In the genomic region with DNA sequence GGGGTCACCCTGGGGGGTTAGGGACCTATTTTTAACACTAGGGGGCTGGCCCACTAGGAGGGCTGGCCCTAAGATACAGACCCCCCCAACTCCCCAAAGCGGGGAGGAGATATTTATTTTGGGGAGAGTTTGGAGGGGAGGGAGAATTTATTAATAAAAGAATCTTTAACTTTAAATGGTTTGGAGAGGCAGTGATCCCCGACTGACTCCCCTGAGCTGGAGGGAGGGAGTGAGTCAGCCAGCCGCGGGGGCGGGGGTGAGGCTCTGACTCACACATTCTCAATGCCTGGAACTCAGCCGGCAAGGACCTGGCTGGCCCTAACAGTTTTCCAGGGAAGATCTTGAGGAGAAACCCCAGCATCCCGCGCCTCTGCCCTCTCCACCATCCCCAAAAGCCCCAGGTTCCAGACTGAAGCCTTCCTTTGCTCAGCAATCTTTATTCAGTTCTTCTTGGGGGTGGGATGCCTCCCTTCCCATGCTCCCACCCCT, we compare ENCODE assay signal across 8 cellular contexts.
DNase-seq lines count a peak whose midpoint lies in the region; ATAC-seq, FAIRE-seq and TF ChIP-seq lines count a peak whose summit lies in the region.

No MANE protein-coding gene starts in this region.

- FAIRE-seq in HTR-8/SVneo (lab: Jason Lieb, UNC): peak; percentile 72

- TF ChIP-seq CTCF in WI38 (IDR thresholded peaks at IDR 0.05; ENCODE audit: low read depth, low read length): no peak

- H3K36me3 ChIP-seq in iPS-20b (ENCODE audit: insufficient read depth, low read depth, low read length): peaks cover 31% of the 10 kb centered on the region

- H3K4me3 ChIP-seq in WI38 (ENCODE audit: low read depth, low read length) (peak overlapping the region; percentile 93), iPS-20b (ENCODE audit: low read length) (peak overlapping the region; percentile 92)

- peaks cover 2% of the 10 kb centered on the region; the same call in 1 of the 2 replicates for H3K27me3 ChIP-seq in iPS-20b (ENCODE audit: insufficient read depth, low read length)

- H3K9me3 ChIP-seq in iPS-20b (ENCODE audit: insufficient read depth, low read depth, low read length): no peaks in the 10 kb centered on the region

- H3K27ac ChIP-seq in iPS-20b (ENCODE audit: low read length): peak overlapping the region; percentile 93

- H3K9ac ChIP-seq in iPS-20b (ENCODE audit: low read depth, low read length): peak overlapping the region; percentile 97; the same call in 1 of the 2 replicates

- DNase-seq in AG08395 (ENCODE audit: low spot score) (peak; percentile 89), HTR-8/SVneo (ENCODE audit: insufficient read length, low spot score) (peak; percentile 85), brain pericyte (ENCODE audit: low read depth, low spot score) (peak; percentile 74), smooth muscle cell of the brain vasculature (ENCODE audit: low read depth, low spot score) (peak; percentile 91), cortex of kidney (lab: John Stamatoyannopoulos, UW) (no peak)

- no peak for ATAC-seq in GM21528 (IDR thresholded peaks at IDR 0.05; ENCODE audit: low FRiP score, unreplicated experiment)

- peaks cover 13% of the 10 kb centered on the region for H3K4me1 ChIP-seq in iPS-20b (ENCODE audit: insufficient read depth, low read length)
